ENCODE assay signal across 8 cellular contexts in genomic region chr20:34363062-34364012, GRCh38. TPM values are rescaled to one million over a fixed set of nuclear protein-coding genes. Genes with fewer than 3 reads are reported as not detected.
DNase-seq lines count a peak whose midpoint lies in the region; ATAC-seq and TF ChIP-seq lines count a peak whose summit lies in the region.

Gene ITCH (plus strand): TSS chr20:34363273. CDS start chr20:34393812, 30,539 bp downstream.

- no peaks in the 10 kb centered on the region for H3K27me3 ChIP-seq in ACC112 (ENCODE audit: insufficient read depth, low read length)
- H3K27me3 ChIP-seq in WERI-Rb-1 (ENCODE audit: insufficient read depth, low read depth, severe bottlenecking) = no peaks in the 10 kb centered on the region
- no peaks in the 10 kb centered on the region for H3K27me3 ChIP-seq in mammary epithelial cell (ENCODE audit: insufficient read depth, low read length)
- no peaks in the 10 kb centered on the region for H3K27me3 ChIP-seq in smooth muscle cell (ENCODE audit: low read depth)

- H3K9ac ChIP-seq in mammary epithelial cell (ENCODE audit: insufficient read depth, low read length) = peak within 1 kb of the TSS; percentile 94
- peak within 1 kb of the TSS; percentile 99 for H3K9ac ChIP-seq in smooth muscle cell (ENCODE audit: low read depth)

- TF ChIP-seq CTCF in WERI-Rb-1 (IDR thresholded peaks at IDR 0.05; ENCODE audit: low read depth, low read length) = no peak
- no peak for TF ChIP-seq CTCF in mammary epithelial cell (conservative IDR thresholded peaks at IDR 0.05 in 1 of 2, IDR thresholded peaks at IDR 0.05 in 1 of 2; ENCODE audit: extremely low read depth in 1 of 2, insufficient read depth in 1 of 2, low read depth in 1 of 2, low read length in 2 of 2)
- TF ChIP-seq CTCF in smooth muscle cell (IDR thresholded peaks at IDR 0.05; ENCODE audit: borderline replicate concordance, insufficient read depth, poor library complexity, severe bottlenecking) = no peak

- H3K79me2 ChIP-seq in ACC112 (ENCODE audit: control insufficient read depth, insufficient read depth, low read length, unreplicated experiment) (peaks cover 51% of the 10 kb centered on the region), mammary epithelial cell (ENCODE audit: insufficient read depth, low read length) (peaks cover 53% of the 10 kb centered on the region), smooth muscle cell (ENCODE audit: low read depth) (peaks cover 53% of the 10 kb centered on the region)

- CTCF ChIA-PET in mammary epithelial cell (lab: Charles Lee; ENCODE audit: low non-redundant PET) = interaction anchor here (1.1 kb wide), 1 partner anchor 51 kb away, joined by 3 read pairs; no protein-coding TSS in a partner anchor

- peak within 1 kb of the TSS; percentile 86 for H3K4me3 ChIP-seq in ACC112 (ENCODE audit: low read depth, low read length)
- peak within 1 kb of the TSS; percentile 90 for H3K4me3 ChIP-seq in WERI-Rb-1 (ENCODE audit: low read depth, low read length)
- H3K4me3 ChIP-seq in mammary epithelial cell (replicated peaks in 1 of 3; ENCODE audit: insufficient read depth in 1 of 3, low read depth in 2 of 3, low read length in 3 of 3) = peak within 1 kb of the TSS; percentile 83 to 98 (median 95)
- H3K4me3 ChIP-seq in smooth muscle cell = peak within 1 kb of the TSS; percentile 99

- H3K4me2 ChIP-seq in mammary epithelial cell (ENCODE audit: insufficient read depth, low read depth, low read length) (peak within 1 kb of the TSS; percentile 89), smooth muscle cell (peak within 1 kb of the TSS; percentile 96)

- in situ Hi-C loops in mammary epithelial cell (cut with MboI; ENCODE audit: low sequenced_read_pairs in 2 of 2) = loop anchor here in 1 of 2 donors (10.0 kb wide), 1 partner anchor 49 kb away; no protein-coding TSS in a partner anchor

- 0% methylated on average over 30 of the region's 92 CpGs for WGBS in mammary epithelial cell (ENCODE audit: low coverage, missing lambda C conversion rate)
- under 1% methylated on average over 62 of the region's 92 CpGs for WGBS in smooth muscle cell (ENCODE audit: low lambda C conversion rate)

- H2AFZ ChIP-seq in ACC112 (ENCODE audit: low read length, unreplicated experiment) (peak within 1 kb of the TSS; percentile 71), mammary epithelial cell (ENCODE audit: low read depth, low read length) (peak within 1 kb of the TSS; percentile 94), smooth muscle cell (ENCODE audit: low read depth) (peak within 1 kb of the TSS; percentile 93)

- peaks cover 6% of the 10 kb centered on the region for H3F3A ChIP-seq in smooth muscle cell (ENCODE audit: low read depth)

- dilution Hi-C loops in mammary epithelial cell (cut with HindIII; ENCODE audit: low sequenced_read_pairs) = no loop called here

- BruUV-seq in mammary epithelial cell (replicated peaks; lab: Mats Ljungman, UMichigan) = no TSS peak

- no peaks in the 10 kb centered on the region for H3K9me3 ChIP-seq in WERI-Rb-1 (ENCODE audit: severe bottlenecking)
- no peaks in the 10 kb centered on the region for H3K9me3 ChIP-seq in mammary epithelial cell (replicated peaks; ENCODE audit: insufficient read depth, low read length)
- no peaks in the 10 kb centered on the region for H3K9me3 ChIP-seq in smooth muscle cell (replicated peaks; ENCODE audit: low read depth)

- ATAC-seq in GM18870 (IDR thresholded peaks at IDR 0.05; ENCODE audit: unreplicated experiment) (peak; percentile 86), HG03135 (IDR thresholded peaks at IDR 0.05; ENCODE audit: unreplicated experiment) (peak; percentile 94)

- DNase-seq in NCI-H2196 treated with DMSO at 0.1 percent for 48 hours (lab: John Stamatoyannopoulos, UW; ENCODE audit: unreplicated experiment) (peak; percentile 91), WERI-Rb-1 (peak; percentile 97), mammary epithelial cell (peak; percentile 92), iPS-NIHi11 (ENCODE audit: low spot score) (peak; percentile 98), smooth muscle cell (lab: John Stamatoyannopoulos, UW; ENCODE audit: unreplicated experiment) (peak; percentile 77)

- H3K27ac ChIP-seq in ACC112 (ENCODE audit: low read depth, low read length) = peak within 1 kb of the TSS; percentile 55
- peak within 1 kb of the TSS; percentile 89 for H3K27ac ChIP-seq in WERI-Rb-1
- H3K27ac ChIP-seq in mammary epithelial cell (ENCODE audit: insufficient read depth, low read depth, low read length) = peak within 1 kb of the TSS; percentile 89
- H3K27ac ChIP-seq in smooth muscle cell (ENCODE audit: low read depth) = peak within 1 kb of the TSS; percentile 96

- no peaks in the 10 kb centered on the region for H3K36me3 ChIP-seq in ACC112 (ENCODE audit: insufficient read depth, low read length)
- peaks cover 9% of the 10 kb centered on the region for H3K36me3 ChIP-seq in WERI-Rb-1
- H3K36me3 ChIP-seq in mammary epithelial cell (ENCODE audit: insufficient read depth, low read length) = peaks cover 8% of the 10 kb centered on the region
- no peaks in the 10 kb centered on the region for H3K36me3 ChIP-seq in smooth muscle cell (ENCODE audit: low read depth)

- H3K4me1 ChIP-seq in ACC112 (ENCODE audit: control insufficient read depth, insufficient read depth, low read length, unreplicated experiment) (peaks cover 32% of the 10 kb centered on the region), mammary epithelial cell (ENCODE audit: insufficient read depth, low read length) (peaks cover 41% of the 10 kb centered on the region), smooth muscle cell (ENCODE audit: low read depth) (peaks cover 28% of the 10 kb centered on the region)

- no peaks in the 10 kb centered on the region for H4K20me1 ChIP-seq in mammary epithelial cell (ENCODE audit: insufficient read depth, low read length)
- H4K20me1 ChIP-seq in smooth muscle cell (ENCODE audit: low read depth) = peaks cover 41% of the 10 kb centered on the region

- intact Hi-C loops in mammary epithelial cell (cut with micrococcal nuclease) = loop anchor here (1.0 to 2.0 kb wide), 3 partner anchors 27 to 49 kb away; no protein-coding TSS in a partner anchor

RNA-seq across cellular contexts. Expression of gene ITCH, which starts in this region (rescaled TPM):
- total RNA-seq in mammary epithelial cell = 100 to 1,000 TPM in 1 of 2 donors, 10 to 100 TPM in 1; 91.4 to 127 TPM
- 25.0 TPM for polyA plus RNA-seq in mammary epithelial cell
- polyA minus RNA-seq in mammary epithelial cell = 52.5 TPM
- total RNA-seq in smooth muscle cell = 96.7 and 102 TPM in 2 replicates
- 21.9 and 22.7 TPM in 2 replicates for polyA plus RNA-seq in smooth muscle cell

Comparison
In these comparisons a context has a peak if more than half of its experiments do, and no peak if none do; other contexts are left out.
1. Peak in every context shown above with its lines: DNase-seq, ATAC-seq, H3K4me3 ChIP-seq and H3K27ac ChIP-seq.